Comparison of ENCODE assay signal across 9 cellular contexts in genomic region chr2:68250196-68250595, GRCh38. TPM values are rescaled to one million over a fixed set of nuclear protein-coding genes. Genes with fewer than 3 reads are reported as not detected.
DNase-seq lines count a peak whose midpoint lies in the region; ATAC-seq and TF ChIP-seq lines count a peak whose summit lies in the region.
"Had no signal": no experiment of that assay in that cellular context is flagged by ENCODE, and none has a peak within 500 bp of the region (broad histone marks: within the 10 kb centered on the region; RNA-seq: fewer than 3 reads in every experiment).

No MANE protein-coding gene starts in this region.

- H3F3A ChIP-seq in neural cell (ENCODE audit: insufficient read depth, low read length, poor library complexity, severe bottlenecking) = no peaks in the 10 kb centered on the region

- no peaks in the 10 kb centered on the region for H3K9me3 ChIP-seq in MG63
- no peaks in the 10 kb centered on the region for H3K9me3 ChIP-seq in neural cell (ENCODE audit: low read length)

- H3K79me2 ChIP-seq in neural cell (replicated peaks; ENCODE audit: insufficient read depth, low read length) = peaks cover 59% of the 10 kb centered on the region

- TF ChIP-seq CTCF in coronary artery (IDR thresholded peaks at IDR 0.05) (no peak), neural cell (IDR thresholded peaks at IDR 0.05; ENCODE audit: poor library complexity, severe bottlenecking) (no peak)

- no peaks in the 10 kb centered on the region for H3K27me3 ChIP-seq in MG63
- no peaks in the 10 kb centered on the region for H3K27me3 ChIP-seq in neural cell (ENCODE audit: insufficient read depth, low read depth, low read length)

- no peaks in the 10 kb centered on the region for H3K9me2 ChIP-seq in neural cell (ENCODE audit: insufficient read depth, low read length)

- TF ChIP-seq EP300 in neural cell (conservative IDR thresholded peaks at IDR 0.05; ENCODE audit: poor library complexity, severe bottlenecking) = no peak

- H3K9ac ChIP-seq in neural cell (ENCODE audit: low read length) = peak overlapping the region; percentile 90

- no peaks in the 10 kb centered on the region for H4K20me1 ChIP-seq in neural cell (ENCODE audit: insufficient read depth)

- peak overlapping the region; percentile 96 to 99 for H3K27ac ChIP-seq in coronary artery
- no peak overlapping the region for H3K27ac ChIP-seq in neural cell (ENCODE audit: low read length)
- no peak overlapping the region for H3K27ac ChIP-seq in caudate nucleus (ENCODE audit: low read depth, low read length)

- peak; percentile 65 for DNase-seq in CD1c-positive myeloid dendritic cell (ENCODE audit: extremely low spot score)
- no peak for DNase-seq in MG63
- no peak for DNase-seq in coronary artery (ENCODE audit: low spot score)
- DNase-seq in caudate nucleus (lab: John Stamatoyannopoulos, UW) = no peak
- DNase-seq in SW480 (ENCODE audit: low spot score) = no peak
- DNase-seq in NCI-H510A treated with DMSO at 0.1 percent for 48 hours (lab: John Stamatoyannopoulos, UW) = no peak
- DNase-seq: stimulated activated CD4-positive, alpha-beta T cell treated with anti-CD3 and anti-CD28 coated beads, Interleukin-4, amount 100 ng/mL, for 4 hours had no signal

- peak overlapping the region; percentile 92 for H3K4me3 ChIP-seq in MG63
- peak overlapping the region; percentile 78 for H3K4me3 ChIP-seq in coronary artery
- peak overlapping the region; percentile 89 for H3K4me3 ChIP-seq in neural cell (ENCODE audit: low read length)

- H3K36me3 ChIP-seq in MG63 = peaks cover 25% of the 10 kb centered on the region
- H3K36me3 ChIP-seq in neural cell (ENCODE audit: insufficient read depth, low read length) = no peaks in the 10 kb centered on the region

- H3K4me2 ChIP-seq in neural cell (ENCODE audit: low read length) = peak overlapping the region; percentile 56

- H2AFZ ChIP-seq in neural cell (ENCODE audit: low read depth, low read length) = no peak overlapping the region

- ATAC-seq in GM19452 (IDR thresholded peaks at IDR 0.05; ENCODE audit: unreplicated experiment) = no peak

- TF ChIP-seq RAD21 in neural cell (conservative IDR thresholded peaks at IDR 0.05) = no peak

TF ChIP-seq in neural cell, 6 proteins besides CTCF, POLR2A, EP300 and RAD21:
- TF ChIP-seq EZH2 (IDR thresholded peaks at IDR 0.05; ENCODE audit: borderline replicate concordance, insufficient read depth, low read length, poor library complexity, severe bottlenecking) (no peak), SMC3 (conservative IDR thresholded peaks at IDR 0.05; ENCODE audit: poor library complexity) (no peak), TAF1 (IDR thresholded peaks at IDR 0.05; ENCODE audit: low read depth) (no peak), MXI1 (conservative IDR thresholded peaks at IDR 0.05; ENCODE audit: poor library complexity, severe bottlenecking) (no peak), POLR2AphosphoS5 (IDR thresholded peaks at IDR 0.05) (no peak), REST (IDR thresholded peaks at IDR 0.05; ENCODE audit: borderline replicate concordance) (no peak)

RNA-seq across cellular contexts. Expression of gene PPP3R1, which starts 2.1 kb away (rescaled TPM):
- total RNA-seq in MG63 (2014; rRNA removed; shearing (Covaris generic); ENCODE audit: low replicate concordance) = 34.3 and 47.5 TPM in 2 replicates
- 39.5 and 45.3 TPM in 2 replicates for polyA plus RNA-seq in neural cell
- 51.1 and 68.4 TPM in 2 replicates for polyA minus RNA-seq in neural cell

Comparison
In these comparisons a context has a peak if more than half of its experiments do, and no peak if none do; other contexts are left out.
1. H3K27ac ChIP-seq: peak in coronary artery (2 of 2); none in neural cell (single experiment) and caudate nucleus (single experiment).
2. Peak in every context shown above with its lines, with median percentiles within 50 percentile points of each other: H3K4me3 ChIP-seq.